8 cellular contexts compared by ENCODE assay signal in the genomic region with DNA sequence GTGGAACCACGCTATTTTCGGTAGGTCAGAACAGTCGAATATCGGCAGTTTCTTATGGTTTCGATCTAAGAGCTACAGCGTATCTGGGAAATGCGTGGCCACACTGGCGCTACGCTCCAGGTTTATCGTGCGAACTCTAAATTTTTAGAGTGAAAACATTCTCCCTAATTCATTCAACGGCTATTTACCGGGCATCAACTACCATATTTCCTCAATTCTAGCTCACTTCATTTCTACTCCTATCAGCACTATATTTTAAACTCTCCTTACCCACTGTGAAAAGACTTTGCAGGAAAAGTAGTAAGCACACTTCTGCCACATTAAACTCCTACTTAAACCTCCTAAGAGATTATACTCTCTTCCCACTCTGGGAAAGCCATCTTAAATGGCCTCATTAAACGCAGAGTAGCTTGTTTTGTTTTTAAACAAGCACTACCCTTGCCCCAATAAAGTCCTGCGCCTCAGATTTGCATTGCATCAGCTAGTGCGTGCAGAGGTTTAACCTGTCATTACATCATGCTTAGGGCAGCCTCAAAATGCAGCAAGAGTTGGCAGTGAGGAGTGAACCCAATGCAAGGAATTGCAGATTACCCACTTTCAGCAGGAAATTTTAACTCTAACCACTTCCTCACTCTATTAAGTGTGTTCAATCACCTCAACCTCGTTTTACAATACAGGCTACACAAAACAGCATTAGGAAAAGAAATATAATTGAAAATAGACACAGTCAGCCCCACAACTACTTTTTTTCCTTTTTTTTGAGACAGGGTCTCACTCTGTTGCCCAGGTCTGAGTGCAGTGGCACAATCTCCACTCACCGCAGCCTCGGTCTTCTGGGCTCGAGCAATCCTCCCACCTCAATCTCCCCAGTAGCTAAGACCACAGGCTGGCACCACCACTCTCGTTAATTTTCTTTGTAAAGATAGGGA. TPM values are rescaled to one million over a fixed set of nuclear protein-coding genes. Genes with fewer than 3 reads are reported as not detected.
A peak's percentile ranks its signal among the peaks of the same experiment; 100 is the strongest.
DNase-seq lines count a peak whose midpoint lies in the region; TF ChIP-seq lines count a peak whose summit lies in the region.

No MANE protein-coding gene starts in this region.

- in situ Hi-C loops in GM23248 (cut with MboI): no loop called here

- no peak for TF ChIP-seq CTCF in cardiac fibroblast (IDR thresholded peaks at IDR 0.05; ENCODE audit: low read depth, low read length)

- H3K27ac ChIP-seq in GM23248 (peak overlapping the region; percentile 99), layer of hippocampus (ENCODE audit: low read depth, low read length) (peak overlapping the region; percentile 54)

- H4K20me1 ChIP-seq in GM23248 (ENCODE audit: insufficient read depth): no peaks in the 10 kb centered on the region

- no peaks in the 10 kb centered on the region for H3K9me3 ChIP-seq in GM23248 (ENCODE audit: low read depth)

- peak overlapping the region; percentile 99 for H3K4me2 ChIP-seq in GM23248 (ENCODE audit: unreplicated experiment)

- peak overlapping the region; percentile 95 for H3K9ac ChIP-seq in GM23248

- H3K79me2 ChIP-seq in GM23248 (ENCODE audit: insufficient read depth): peaks cover 91% of the 10 kb centered on the region

- H3F3A ChIP-seq in GM23248 (ENCODE audit: insufficient read depth): peaks cover 49% of the 10 kb centered on the region

- peaks cover 5% of the 10 kb centered on the region; the same call in 1 of the 2 replicates for H3K36me3 ChIP-seq in GM23248 (ENCODE audit: low read depth)

- 15 to 17% methylated on average over 21 of the region's 21 CpGs for WGBS in GM23248 (ENCODE audit: low coverage in 1 of 2, low lambda C conversion rate in 2 of 2, missing lambda C conversion rate in 2 of 2), 2 experiments

- no peaks in the 10 kb centered on the region for H3K9me2 ChIP-seq in GM23248 (ENCODE audit: insufficient read depth)

- H3K4me3 ChIP-seq in GM23248: peak overlapping the region; percentile 79
- H3K4me3 ChIP-seq in Jurkat, Clone E6-1 (ENCODE audit: low read length): peak overlapping the region; percentile 57
- peak overlapping the region; percentile 50 to 59 for H3K4me3 ChIP-seq in cardiac fibroblast (replicated peaks in 1 of 2; ENCODE audit: low read depth in 2 of 2, low read length in 2 of 2)

- no peaks in the 10 kb centered on the region for H3K27me3 ChIP-seq in GM23248 (replicated peaks; ENCODE audit: insufficient read depth)
- H3K27me3 ChIP-seq in layer of hippocampus (ENCODE audit: control insufficient read depth, insufficient read depth, low read length): no peaks in the 10 kb centered on the region

- peak; percentile 7 for DNase-seq in NCI-H1092 treated with DMSO at 0.1 percent for 48 hours (lab: John Stamatoyannopoulos, UW)
- DNase-seq in NCI-H1092 (lab: John Stamatoyannopoulos, UW): no peak
- peak; percentile 93 for DNase-seq in GM23248
- DNase-seq in Jurkat, Clone E6-1 (ENCODE audit: low read depth, low spot score): peak; percentile 74
- peak in 3 of 5 donors; percentile 23 to 94 (median 43) for DNase-seq in T-helper 1 cell
- peak; percentile 94 to 95 for DNase-seq in cardiac fibroblast (ENCODE audit: low read depth in 2 of 2)
- peak in 2 of 3 experiments; percentile 23 to 29 for DNase-seq in stimulated activated CD4-positive, alpha-beta T cell treated with anti-CD3 and anti-CD28 coated beads, TNF-alpha, amount 100 ng/mL, for 24 hours (ENCODE audit: low read depth in 3 of 3)

- peak overlapping the region; percentile 66 for H2AFZ ChIP-seq in GM23248

- peaks cover 33% of the 10 kb centered on the region for H3K4me1 ChIP-seq in GM23248 (ENCODE audit: insufficient read depth)

RNA-seq across cellular contexts. Expression of a gene that starts 18.8 kb away (rescaled TPM):
- total RNA-seq in GM23248 (2014; rRNA removed; shearing (Covaris generic)): 24.4 and 24.9 TPM in 2 replicates
- polyA plus RNA-seq in GM23248 (2016; fragmentation: Nextera tagmentation; extraction: Ambion mirVana): 29.9 and 31.0 TPM in 2 replicates
- 10.4 TPM for polyA plus RNA-seq in Jurkat, Clone E6-1 (2012; ENCODE audit: insufficient read depth, insufficient read length)
